ENCODE assay signal across 28 cellular contexts in the genomic region with DNA sequence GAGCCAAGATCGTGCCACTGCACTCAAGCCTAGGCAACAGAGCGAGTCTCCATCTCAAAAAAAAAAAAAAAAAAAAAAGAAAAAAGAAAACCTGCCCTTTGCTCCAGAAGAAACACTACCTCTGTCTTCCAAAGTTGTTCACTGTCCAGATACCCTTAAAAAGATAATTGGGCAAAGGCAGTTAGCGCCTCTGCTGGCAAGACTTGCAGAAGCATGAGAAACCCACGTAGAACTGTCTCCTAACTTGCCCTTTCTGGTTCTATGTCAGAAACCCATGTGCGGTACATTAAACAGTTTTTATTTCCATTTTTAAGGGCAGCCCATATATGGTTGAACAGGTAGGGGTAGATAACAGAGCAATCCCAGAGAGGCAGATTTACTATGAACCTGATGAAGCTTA.
A peak's percentile ranks its signal among the peaks of the same experiment; 100 is the strongest.
DNase-seq lines count a peak whose midpoint lies in the region; ATAC-seq and TF ChIP-seq lines count a peak whose summit lies in the region.
"Had no signal": no experiment of that assay in that cellular context is flagged by ENCODE, and none has a peak within 500 bp of the region (broad histone marks: within the 10 kb centered on the region; RNA-seq: fewer than 3 reads in every experiment).

No MANE protein-coding gene starts in this region.

- H3K9me2 ChIP-seq in OCI-LY7 (ENCODE audit: insufficient read depth, low read length), result no peaks in the 10 kb centered on the region

- H3K4me2 ChIP-seq in OCI-LY7 (ENCODE audit: low read length), result no peak overlapping the region

- no peak overlapping the region for H2AFZ ChIP-seq in OCI-LY7 (ENCODE audit: low read length)

- H3K4me1 ChIP-seq in OCI-LY7 (ENCODE audit: insufficient read depth, low read length, poor library complexity, severe bottlenecking), result no peaks in the 10 kb centered on the region
- H3K4me1 ChIP-seq in endodermal cell (ENCODE audit: control insufficient read depth, insufficient read depth, low read length), result no peaks in the 10 kb centered on the region
- H3K4me1 ChIP-seq in mucosa of descending colon (ENCODE audit: low read depth), result no peaks in the 10 kb centered on the region
- no peaks in the 10 kb centered on the region for H3K4me1 ChIP-seq in upper lobe of right lung
- H3K4me1 ChIP-seq: colonic mucosa, vagina had no signal

- peaks cover 6% of the 10 kb centered on the region for H3K4me1 Mint-ChIP-seq in endodermal cell
- no peaks in the 10 kb centered on the region for H3K4me1 Mint-ChIP-seq in stimulated activated naive B cell treated with anti-CD40 and anti-IgM and Interleukin-4, amounts not matched to agents 10 μg/mL and 1 μg/mL and 100 μg/mL, for 72 hours
- H3K4me1 Mint-ChIP-seq: activated CD4-positive, alpha-beta T cell treated with anti-CD3 and anti-CD28 coated beads for 36 hours; B cell; IgD-negative memory B cell had no signal

- H3K36me3 Mint-ChIP-seq in endodermal cell (ENCODE audit: low read depth), result no peaks in the 10 kb centered on the region
- no peaks in the 10 kb centered on the region for H3K36me3 Mint-ChIP-seq in stimulated activated naive B cell treated with anti-CD40 and anti-IgM and Interleukin-4, amounts not matched to agents 10 μg/mL and 1 μg/mL and 100 μg/mL, for 72 hours
- H3K36me3 Mint-ChIP-seq: activated naive CD8-positive, alpha-beta T cell; IgD-negative memory B cell had no signal

- no peak overlapping the region for H3K4me3 Mint-ChIP-seq in endodermal cell
- no peak overlapping the region for H3K4me3 Mint-ChIP-seq in stimulated activated naive B cell treated with anti-CD40 and anti-IgM and Interleukin-4, amounts not matched to agents 10 μg/mL and 1 μg/mL and 100 μg/mL, for 72 hours
- H3K4me3 Mint-ChIP-seq: activated CD4-positive, alpha-beta T cell treated with anti-CD3 and anti-CD28 coated beads for 36 hours; activated CD8-positive, alpha-beta T cell treated with anti-CD3 and anti-CD28 coated beads, Interleukin-2, amount 10 ng/mL, durations not matched to agents 7 days and 5 days; activated naive CD8-positive, alpha-beta T cell; B cell; effector memory CD8-positive, alpha-beta T cell; IgD-negative memory B cell; natural killer cell treated with Interleukin-12 subunit alpha and Interleukin-12 subunit beta and Interleukin-15 and Interleukin-18, amount 100 ng/mL, for 72 hours; stimulated activated naive CD8-positive, alpha-beta T cell treated with anti-CD3 and anti-CD28 coated beads, Interleukin-15, Interleukin-2, amounts not matched to agents 100 ng/mL and 50 ng/mL, for 24 hours had no signal

- 95 to 100% methylated on average over 2 to 5 of the region's 5 CpGs for WGBS in endodermal cell (ENCODE audit: insufficient coverage in 1 of 2, insufficient read length in 1 of 2), 2 experiments

- CTCF ChIA-PET in OCI-LY7 (lab: Charles Lee; ENCODE audit: unreplicated experiment), result no interaction called here

- no peak overlapping the region for H3K9ac ChIP-seq in endodermal cell (ENCODE audit: extremely low read depth, low read length, poor library complexity, severe bottlenecking)

- H3K9me3 Mint-ChIP-seq in endodermal cell, result no peaks in the 10 kb centered on the region
- H3K9me3 Mint-ChIP-seq in stimulated activated naive B cell treated with anti-CD40 and anti-IgM and Interleukin-4, amounts not matched to agents 10 μg/mL and 1 μg/mL and 100 μg/mL, for 72 hours, result peaks cover 0 to 6% of the 10 kb centered on the region in 2 donors

- H3K4me3 ChIP-seq in OCI-LY7 (ENCODE audit: low read depth, low read length, poor library complexity, severe bottlenecking) (no peak overlapping the region), endodermal cell (ENCODE audit: low read length) (no peak overlapping the region), mucosa of descending colon (no peak overlapping the region), upper lobe of right lung (no peak overlapping the region)
- H3K4me3 ChIP-seq: colonic mucosa, skin epidermis, vagina had no signal

- H3K79me2 ChIP-seq in OCI-LY7 (ENCODE audit: insufficient read depth, low read depth, low read length), result no peaks in the 10 kb centered on the region

- no peak overlapping the region for H3K27ac Mint-ChIP-seq in endodermal cell
- H3K27ac Mint-ChIP-seq in stimulated activated naive B cell treated with anti-CD40 and anti-IgM and Interleukin-4, amounts not matched to agents 10 μg/mL and 1 μg/mL and 100 μg/mL, for 72 hours, result no peak overlapping the region
- H3K27ac Mint-ChIP-seq: activated CD4-positive, alpha-beta T cell treated with anti-CD3 and anti-CD28 coated beads for 36 hours; activated CD8-positive, alpha-beta T cell treated with anti-CD3 and anti-CD28 coated beads, Interleukin-2, amount 10 ng/mL, durations not matched to agents 7 days and 5 days; activated naive CD8-positive, alpha-beta T cell; B cell; effector memory CD8-positive, alpha-beta T cell; IgD-negative memory B cell; natural killer cell treated with Interleukin-12 subunit alpha and Interleukin-12 subunit beta and Interleukin-15 and Interleukin-18, amount 100 ng/mL, for 72 hours; stimulated activated naive CD8-positive, alpha-beta T cell treated with anti-CD3 and anti-CD28 coated beads, Interleukin-15, Interleukin-2, amounts not matched to agents 100 ng/mL and 50 ng/mL, for 24 hours had no signal

- no peaks in the 10 kb centered on the region for H3K27me3 Mint-ChIP-seq in endodermal cell (ENCODE audit: insufficient read depth)
- H3K27me3 Mint-ChIP-seq in stimulated activated naive B cell treated with anti-CD40 and anti-IgM and Interleukin-4, amounts not matched to agents 10 μg/mL and 1 μg/mL and 100 μg/mL, for 72 hours, result no peaks in the 10 kb centered on the region
- H3K27me3 Mint-ChIP-seq: activated CD4-positive, alpha-beta T cell treated with anti-CD3 and anti-CD28 coated beads for 36 hours; activated naive CD8-positive, alpha-beta T cell; B cell; effector memory CD8-positive, alpha-beta T cell; IgD-negative memory B cell; natural killer cell treated with Interleukin-12 subunit alpha and Interleukin-12 subunit beta and Interleukin-15 and Interleukin-18, amount 100 ng/mL, for 72 hours; stimulated activated naive CD8-positive, alpha-beta T cell treated with anti-CD3 and anti-CD28 coated beads, Interleukin-15, Interleukin-2, amounts not matched to agents 100 ng/mL and 50 ng/mL, for 24 hours had no signal

- DNase-seq in OCI-LY7 (ENCODE audit: low spot score) (no peak), endodermal cell (no peak), mucosa of descending colon (no peak), upper lobe of right lung (no peak), left ventricle myocardium superior (no peak)
- no peak for DNase-seq in stimulated activated naive B cell treated with anti-CD40 and anti-IgM and Interleukin-4, amounts not matched to agents 10 μg/mL and 1 μg/mL and 100 μg/mL, for 72 hours
- DNase-seq: activated CD4-positive, alpha-beta T cell treated with anti-CD3 and anti-CD28 coated beads for 36 hours; activated CD8-positive, alpha-beta T cell treated with anti-CD3 and anti-CD28 coated beads, Interleukin-2, amount 10 ng/mL, durations not matched to agents 7 days and 5 days; anterior cingulate cortex; colonic mucosa; DMS53; effector memory CD8-positive, alpha-beta T cell; hippocampal formation; NCI-H1092; NCI-H187 treated with DMSO at 0.1 percent for 48 hours; NCI-H524 treated with DMSO at 0.1 percent for 48 hours; T-helper 2 cell had no signal

- intact Hi-C loops in OCI-LY7 (cut with micrococcal nuclease; ENCODE audit: unreplicated experiment), result no loop called here
- intact Hi-C loops in mucosa of descending colon (cut with DNase I, micrococcal nuclease), result no loop called here
- intact Hi-C loops in upper lobe of right lung (cut with DNase I), result no loop called here
- intact Hi-C loops in left ventricle myocardium superior (cut with micrococcal nuclease), result no loop called here

- H3K27me3 ChIP-seq in endodermal cell (ENCODE audit: control insufficient read depth, insufficient read depth, low read length, poor library complexity, severe bottlenecking), result no peaks in the 10 kb centered on the region
- H3K27me3 ChIP-seq in upper lobe of right lung, result no peaks in the 10 kb centered on the region
- H3K27me3 ChIP-seq: colonic mucosa, vagina had no signal

- no TSS peak for BruUV-seq in OCI-LY7 (replicated peaks; lab: Mats Ljungman, UMichigan)

- no peak for ATAC-seq in stimulated activated naive B cell treated with anti-CD40 and anti-IgM and Interleukin-4, amounts not matched to agents 10 μg/mL and 1 μg/mL and 100 μg/mL, for 72 hours (replicated peaks)
- no peak for ATAC-seq in mucosa of descending colon
- ATAC-seq in upper lobe of right lung, result no peak
- ATAC-seq in left ventricle myocardium superior, result no peak
- ATAC-seq: activated CD4-positive, alpha-beta T cell treated with anti-CD3 and anti-CD28 coated beads for 36 hours; activated CD8-positive, alpha-beta T cell treated with anti-CD3 and anti-CD28 coated beads, Interleukin-2, amount 10 ng/mL, durations not matched to agents 7 days and 5 days; effector memory CD8-positive, alpha-beta T cell; esophagus mucosa; natural killer cell treated with Interleukin-12 subunit alpha and Interleukin-12 subunit beta and Interleukin-15 and Interleukin-18, amount 100 ng/mL, for 72 hours had no signal

- no peaks in the 10 kb centered on the region for H4K20me1 ChIP-seq in OCI-LY7 (ENCODE audit: insufficient read depth, low read length)

- POLR2A ChIA-PET in OCI-LY7 (lab: Charles Lee), result no interaction called here

- no peak overlapping the region for H3K27ac ChIP-seq in 22Rv1
- no peak overlapping the region for H3K27ac ChIP-seq in OCI-LY7 (ENCODE audit: low read depth, low read length, poor library complexity, severe bottlenecking)
- no peak overlapping the region for H3K27ac ChIP-seq in endodermal cell (ENCODE audit: low read depth, low read length)
- no peak overlapping the region for H3K27ac ChIP-seq in upper lobe of right lung
- H3K27ac ChIP-seq: colonic mucosa, RWPE1, skin epidermis, vagina had no signal

- TF ChIP-seq CTCF in 22Rv1 (IDR thresholded peaks at IDR 0.05) (peak; percentile 21; the same call in 1 of the 2 replicates), GM12872 (IDR thresholded peaks at IDR 0.05; ENCODE audit: insufficient read depth, low read depth, low read length) (0 out of 3 replicates have a peak, but pooled peaks have one; percentile 11), OCI-LY7 (conservative IDR thresholded peaks at IDR 0.05; ENCODE audit: low read length) (0 out of 2 replicates have a peak, but pooled peaks have one; percentile 22), endodermal cell (conservative IDR thresholded peaks at IDR 0.05) (peak; percentile 57), mucosa of descending colon (IDR thresholded peaks at IDR 0.05) (no peak), upper lobe of right lung (IDR thresholded peaks at IDR 0.05) (no peak)

- H3K9me3 ChIP-seq in OCI-LY7 (ENCODE audit: low read length) (no peaks in the 10 kb centered on the region), endodermal cell (ENCODE audit: control insufficient read depth, low read length) (no peaks in the 10 kb centered on the region), mucosa of descending colon (no peaks in the 10 kb centered on the region), upper lobe of right lung (no peaks in the 10 kb centered on the region)
- H3K9me3 ChIP-seq: colonic mucosa, vagina had no signal

- H3K36me3 ChIP-seq in OCI-LY7 (ENCODE audit: insufficient read depth, low read length) (no peaks in the 10 kb centered on the region), endodermal cell (ENCODE audit: control insufficient read depth, insufficient read depth, low read length) (no peaks in the 10 kb centered on the region), mucosa of descending colon (ENCODE audit: low read depth) (no peaks in the 10 kb centered on the region), upper lobe of right lung (no peaks in the 10 kb centered on the region)
- H3K36me3 ChIP-seq: colonic mucosa, vagina had no signal

Comparison
In these comparisons a context has a peak if more than half of its experiments do, and no peak if none do; other contexts are left out.
1. CTCF ChIP-seq: peak in 22Rv1 (single experiment), GM12872 (single experiment), OCI-LY7 (single experiment) and endodermal cell (single experiment); none in mucosa of descending colon (single experiment) and upper lobe of right lung (single experiment).